ENCODE assay signal across 19 cellular contexts in the genomic region with DNA sequence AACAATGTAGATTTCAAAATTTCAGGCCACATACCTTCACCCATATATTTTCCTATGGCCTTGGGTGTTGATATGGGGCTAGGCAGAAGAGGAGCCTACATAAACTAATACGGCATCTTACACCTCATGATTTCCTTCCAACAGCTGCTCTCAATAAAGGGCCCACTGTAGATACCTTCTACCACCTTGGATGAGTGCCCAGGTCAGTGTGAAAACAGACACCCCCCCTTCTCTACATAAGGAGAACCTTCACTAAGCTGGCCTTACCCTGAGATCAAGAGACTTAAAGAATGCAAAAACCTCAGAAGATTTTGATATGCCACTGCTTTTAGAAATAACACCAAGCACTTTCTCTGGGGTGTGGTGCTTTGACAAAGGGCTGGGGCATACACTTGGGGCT. TPM values are rescaled to one million over a fixed set of nuclear protein-coding genes. Genes with fewer than 3 reads are reported as not detected.
DNase-seq lines count a peak whose midpoint lies in the region; ATAC-seq and TF ChIP-seq lines count a peak whose summit lies in the region.
"Had no signal": no experiment of that assay in that cellular context is flagged by ENCODE, and none has a peak within 500 bp of the region (broad histone marks: within the 10 kb centered on the region; RNA-seq: fewer than 3 reads in every experiment).

No MANE protein-coding gene starts in this region.

- H2AFZ ChIP-seq in neural progenitor cell (replicated peaks), result no peak overlapping the region

- no peak overlapping the region for H3K9ac ChIP-seq in BLaER1 treated with 17β-estradiol and CSF1 and Interleukin-3, amounts not matched to agents 10 nM and 100 nM
- no peak overlapping the region for H3K9ac ChIP-seq in neural progenitor cell

- intact Hi-C loops in CD4-positive, alpha-beta memory T cell (cut with micrococcal nuclease), result loop anchor here (5.0 kb wide), 1 partner anchor 43 kb away; the partner anchor contains the start of gene SH3BP5
- intact Hi-C loops in adrenal gland (cut with DNase I), result no loop called here

- H3K27me3 Mint-ChIP-seq in CD4-positive, alpha-beta memory T cell, result no peaks in the 10 kb centered on the region
- H3K27me3 Mint-ChIP-seq in neural progenitor cell (ENCODE audit: insufficient read depth, low read depth), result peaks cover 2% of the 10 kb centered on the region
- H3K27me3 Mint-ChIP-seq: naive thymus-derived CD8-positive, alpha-beta T cell had no signal

- H3K9me3 ChIP-seq in BLaER1 treated with 17β-estradiol and CSF1 and Interleukin-3, amounts not matched to agents 10 nM and 100 nM (replicated peaks in 1 of 11), result peaks cover 0 to 6% (median 0%) of the 10 kb centered on the region in 11 experiments; a peak in 1 of 22 replicates
- H3K9me3 ChIP-seq in CD4-positive, alpha-beta memory T cell (ENCODE audit: control insufficient read depth in 1 of 2, low read length in 2 of 2), result no peaks in the 10 kb centered on the region
- no peaks in the 10 kb centered on the region for H3K9me3 ChIP-seq in adrenal gland (replicated peaks in 1 of 3)
- H3K9me3 ChIP-seq in neural progenitor cell (ENCODE audit: low read depth), result no peaks in the 10 kb centered on the region

- H3F3A ChIP-seq in neural progenitor cell (ENCODE audit: low read depth), result no peaks in the 10 kb centered on the region

- H3K27ac Mint-ChIP-seq in CD4-positive, alpha-beta memory T cell, result peak overlapping the region; percentile 80 to 95 (median 91)
- peak overlapping the region; percentile 72 for H3K27ac Mint-ChIP-seq in neural progenitor cell
- H3K27ac Mint-ChIP-seq: endodermal cell had no signal

- H3K27ac ChIP-seq in BLaER1 treated with 17β-estradiol and CSF1 and Interleukin-3, amounts not matched to agents 10 nM and 100 nM, result peak overlapping the region in 7 of 11 experiments; percentile 24 to 87 (median 70); a peak in 10 of 22 replicates
- peak overlapping the region; percentile 38 for H3K27ac ChIP-seq in CD4-positive, alpha-beta memory T cell (ENCODE audit: low read depth, low read length)
- H3K27ac ChIP-seq in adrenal gland, result peak overlapping the region in 4 of 5 donors; percentile 87 to 95 (median 92)
- no peak overlapping the region for H3K27ac ChIP-seq in neural progenitor cell
- H3K27ac ChIP-seq: SK-N-MC had no signal

- H3K4me1 Mint-ChIP-seq in CD4-positive, alpha-beta memory T cell, result peaks cover 66 to 97% (median 86%) of the 10 kb centered on the region in 4 donors
- peaks cover 10% of the 10 kb centered on the region for H3K4me1 Mint-ChIP-seq in neural progenitor cell

- POLR2A ChIA-PET in CD4-positive, alpha-beta memory T cell (lab: Charles Lee; ENCODE audit: partially characterized antibody), result interaction anchor here (0.9 to 4.2 kb wide), 6 partner anchors 9 to 42 kb away, joined by 3 to 32 read pairs (median 5); no protein-coding TSS in a partner anchor

- no peak for TF ChIP-seq CTCF in adrenal gland (IDR thresholded peaks at IDR 0.05)
- no peak for TF ChIP-seq CTCF in neural progenitor cell (IDR thresholded peaks at IDR 0.05)

- no peaks in the 10 kb centered on the region; a peak in 1 of 22 replicates for H3K27me3 ChIP-seq in BLaER1 treated with 17β-estradiol and CSF1 and Interleukin-3, amounts not matched to agents 10 nM and 100 nM
- H3K27me3 ChIP-seq in CD4-positive, alpha-beta memory T cell (ENCODE audit: insufficient read depth, low read length), result no peaks in the 10 kb centered on the region
- H3K27me3 ChIP-seq in adrenal gland, result no peaks in the 10 kb centered on the region
- H3K27me3 ChIP-seq in neural progenitor cell, result no peaks in the 10 kb centered on the region

- WGBS in adrenal gland, 4 donors, result 70 to 92% (median 82%) methylated on average over 1 of the region's 1 CpG

- H3K79me2 ChIP-seq in neural progenitor cell (ENCODE audit: low read depth), result no peaks in the 10 kb centered on the region

- H3K4me1 ChIP-seq in BLaER1 treated with 17β-estradiol and CSF1 and Interleukin-3, amounts not matched to agents 10 nM and 100 nM, result peaks cover 46 to 100% (median 90%) of the 10 kb centered on the region in 10 experiments
- H3K4me1 ChIP-seq in CD4-positive, alpha-beta memory T cell (ENCODE audit: insufficient read depth, low read length), result peaks cover 91% of the 10 kb centered on the region
- peaks cover 49 to 93% of the 10 kb centered on the region in 2 donors for H3K4me1 ChIP-seq in adrenal gland (replicated peaks in 1 of 2)
- peaks cover 3% of the 10 kb centered on the region for H3K4me1 ChIP-seq in neural progenitor cell

- ATAC-seq in GM21528 (IDR thresholded peaks at IDR 0.05; ENCODE audit: low FRiP score, unreplicated experiment), result no peak
- ATAC-seq in HG02938 (IDR thresholded peaks at IDR 0.05; ENCODE audit: unreplicated experiment), result no peak
- ATAC-seq: HCT116; naive thymus-derived CD8-positive, alpha-beta T cell; Panc1 had no signal

- no peaks in the 10 kb centered on the region for H4K20me1 ChIP-seq in BLaER1 treated with 17β-estradiol and CSF1 and Interleukin-3, amounts not matched to agents 10 nM and 100 nM
- H4K20me1 ChIP-seq in neural progenitor cell (ENCODE audit: low read depth), result no peaks in the 10 kb centered on the region

- TF ChIP-seq POLR2A in adrenal gland (IDR thresholded peaks at IDR 0.05), result no peak

- peak overlapping the region in 7 of 8 donors; percentile 23 to 80 (median 70) for H3K4me3 Mint-ChIP-seq in CD4-positive, alpha-beta memory T cell
- H3K4me3 Mint-ChIP-seq in neural progenitor cell, result no peak overlapping the region
- H3K4me3 Mint-ChIP-seq: activated naive CD4-positive, alpha-beta T cell treated with anti-CD3 and anti-CD28 coated beads for 36 hours; endodermal cell had no signal

- H3K4me3 ChIP-seq in BLaER1 treated with 17β-estradiol and CSF1 and Interleukin-3, amounts not matched to agents 10 nM and 100 nM, result no peak overlapping the region
- no peak overlapping the region for H3K4me3 ChIP-seq in CD4-positive, alpha-beta memory T cell (ENCODE audit: low read length in 2 of 2)
- H3K4me3 ChIP-seq in adrenal gland, result no peak overlapping the region
- H3K4me3 ChIP-seq in neural progenitor cell, result no peak overlapping the region
- H3K4me3 ChIP-seq: SK-N-MC had no signal

- peaks cover 0 to 6% (median 0%) of the 10 kb centered on the region in 8 donors for H3K9me3 Mint-ChIP-seq in CD4-positive, alpha-beta memory T cell
- H3K9me3 Mint-ChIP-seq in neural progenitor cell, result no peaks in the 10 kb centered on the region
- H3K9me3 Mint-ChIP-seq: activated naive CD4-positive, alpha-beta T cell treated with anti-CD3 and anti-CD28 coated beads for 36 hours; endodermal cell; naive thymus-derived CD8-positive, alpha-beta T cell had no signal

- peaks cover 0 to 14% (median 0%) of the 10 kb centered on the region in 11 experiments; a peak in 6 of 22 replicates for H3K36me3 ChIP-seq in BLaER1 treated with 17β-estradiol and CSF1 and Interleukin-3, amounts not matched to agents 10 nM and 100 nM
- H3K36me3 ChIP-seq in CD4-positive, alpha-beta memory T cell (ENCODE audit: insufficient read depth, low read length), result no peaks in the 10 kb centered on the region
- H3K36me3 ChIP-seq in adrenal gland (replicated peaks in 1 of 2), result peaks cover 0 to 7% of the 10 kb centered on the region in 2 donors
- H3K36me3 ChIP-seq in neural progenitor cell, result no peaks in the 10 kb centered on the region

- CTCF ChIA-PET in CD4-positive, alpha-beta memory T cell (lab: Charles Lee; ENCODE audit: partially characterized antibody), result interaction anchor here (0.7 to 5.3 kb wide), 3 partner anchors 9 to 43 kb away, joined by 3 to 40 read pairs (median 15); partner anchors contain the start of gene SH3BP5

- peaks cover 29 to 46% of the 10 kb centered on the region in 2 donors for H3K36me3 Mint-ChIP-seq in CD4-positive, alpha-beta memory T cell
- H3K36me3 Mint-ChIP-seq in neural progenitor cell, result no peaks in the 10 kb centered on the region

- no peak for DNase-seq in CD4-positive, alpha-beta memory T cell
- no peak for DNase-seq in adrenal gland
- no peak for DNase-seq in neural progenitor cell (ENCODE audit: low spot score)
- DNase-seq in hypothalamus (lab: John Stamatoyannopoulos, UW), result no peak
- DNase-seq: activated CD4-positive, alpha-beta T cell treated with anti-CD3 and anti-CD28 coated beads for 1 hour; activated naive CD4-positive, alpha-beta T cell treated with anti-CD3 and anti-CD28 coated beads for 36 hours; endodermal cell; naive thymus-derived CD8-positive, alpha-beta T cell; NCI-H1092; NCI-H2029 treated with DMSO at 0.1 percent for 48 hours; NCI-H446; stimulated activated naive CD4-positive, alpha-beta T cell; trophoblast cell had no signal

- peak overlapping the region; percentile 73 to 98 (median 88) for H3K4me2 ChIP-seq in BLaER1 treated with 17β-estradiol and CSF1 and Interleukin-3, amounts not matched to agents 10 nM and 100 nM
- H3K4me2 ChIP-seq in neural progenitor cell, result no peak overlapping the region

RNA-seq across cellular contexts. Expression of gene SH3BP5, which starts 42.7 kb away (rescaled TPM):
- total RNA-seq in CD4-positive, alpha-beta memory T cell, result 10 to 100 TPM; 55.8 to 56.9 TPM
- 100 to 1,000 TPM in 1 of 2 donors, 10 to 100 TPM in 1; 48.2 to 118 TPM for polyA plus RNA-seq in CD4-positive, alpha-beta memory T cell
- 100 to 1,000 TPM; 134 to 830 (median 180) TPM for total RNA-seq in adrenal gland
- polyA plus RNA-seq in adrenal gland, result 1,000 to 10,000 TPM in 1 of 3 donors, 100 to 1,000 TPM in 2; 119 to 1,158 (median 135) TPM
- 9.1 and 11.2 TPM in 2 replicates for total RNA-seq in neural progenitor cell (ENCODE audit: low replicate concordance)
